ENCODE assay signal across 8 cellular contexts in genomic region chr3:129313415-129313982, GRCh38. TPM values are rescaled to one million over a fixed set of nuclear protein-coding genes. Genes with fewer than 3 reads are reported as not detected.
DNase-seq lines count a peak whose midpoint lies in the region; ATAC-seq, FAIRE-seq and TF ChIP-seq lines count a peak whose summit lies in the region.

No MANE protein-coding gene starts in this region.

- no peak for TF ChIP-seq RAD21 in K562 (CRISPR knock-in tag; conservative IDR thresholded peaks at IDR 0.05 in 1 of 2, IDR thresholded peaks at IDR 0.05 in 1 of 2)

- ATAC-seq in K562: peak; percentile 4
- ATAC-seq in natural killer cell: peak in 2 of 3 donors; percentile 2 to 13
- ATAC-seq in GM19328 (IDR thresholded peaks at IDR 0.05; ENCODE audit: unreplicated experiment): no peak
- no peak for ATAC-seq in GM21737 (IDR thresholded peaks at IDR 0.05; ENCODE audit: unreplicated experiment)

- H3K27me3 ChIP-seq in BLaER1 (no peaks in the 10 kb centered on the region), K562 (ENCODE audit: control insufficient read depth in 2 of 2, insufficient read depth in 2 of 2, low read length in 2 of 2) (no peaks in the 10 kb centered on the region)

- H3K9ac ChIP-seq in BLaER1 (peak overlapping the region; percentile 100), K562 (ENCODE audit: insufficient read depth in 1 of 2, low read depth in 2 of 2, low read length in 2 of 2) (peak overlapping the region in 1 of 2 experiments; percentile 100; a peak in 2 of 4 replicates)

- H3K4me3 ChIP-seq in BLaER1 (peak overlapping the region; percentile 100), K562 (no peak overlapping the region)

- peaks cover 17% of the 10 kb centered on the region for H3K79me2 ChIP-seq in K562 (ENCODE audit: control insufficient read depth, insufficient read depth, low read length)

- peaks cover 49% of the 10 kb centered on the region for H4K20me1 ChIP-seq in BLaER1
- peaks cover 5% of the 10 kb centered on the region; the same call in 1 of the 2 replicates for H4K20me1 ChIP-seq in K562 (replicated peaks; ENCODE audit: control insufficient read depth, insufficient read depth, low read length)

- H3K27ac Mint-ChIP-seq in HFFc6 (peak overlapping the region; percentile 81), natural killer cell (peak overlapping the region; percentile 18 to 86)

- H3K27ac ChIP-seq in BLaER1: peak overlapping the region; percentile 98
- peak overlapping the region; percentile 38; the same call in 1 of the 3 replicates for H3K27ac ChIP-seq in K562 (ENCODE audit: extremely low read depth, low read depth, low read length)

- POLR2A ChIA-PET in K562 (lab: Yijun Ruan, JAX): interaction anchor here (0.7 to 2.3 kb wide), 5 partner anchors 8 to 207 kb away, joined by 3 to 10 read pairs (median 4); no protein-coding TSS in a partner anchor

- FAIRE-seq in K562 (lab: Jason Lieb, UNC): no peak

- intact Hi-C loops in K562 (cut with micrococcal nuclease): no loop called here
- intact Hi-C loops in natural killer cell (cut with micrococcal nuclease): no loop called here

- in situ Hi-C loops in K562 (cut with MboI): no loop called here

- peak overlapping the region; percentile 97 for H3K4me2 ChIP-seq in BLaER1
- no peak overlapping the region; the same call in 1 of the 2 replicates for H3K4me2 ChIP-seq in K562 (ENCODE audit: insufficient read depth, low read length)

- no peak for DNase-seq in HFFc6
- DNase-seq in K562 (ENCODE audit: extremely low read depth in 1 of 4, low spot score in 3 of 4): no peak
- no peak for DNase-seq in natural killer cell
- DNase-seq in SKM-1 treated with dmso at 0.1 percent for 144 hours (lab: John Stamatoyannopoulos, UW; ENCODE audit: unreplicated experiment): no peak
- DNase-seq in NCI-H1694 treated with DMSO at 0.1 percent for 48 hours (lab: John Stamatoyannopoulos, UW): no peak

- H3K27me3 Mint-ChIP-seq in HFFc6 (ENCODE audit: insufficient read depth): peaks cover 4% of the 10 kb centered on the region
- H3K27me3 Mint-ChIP-seq in natural killer cell (ENCODE audit: low read depth in 2 of 2): no peaks in the 10 kb centered on the region

- H3K36me3 Mint-ChIP-seq in HFFc6 (ENCODE audit: low read depth) (no peaks in the 10 kb centered on the region), natural killer cell (no peaks in the 10 kb centered on the region)

- peak; percentile 56 for TF ChIP-seq POLR2A in K562 (conservative IDR thresholded peaks at IDR 0.05)

- WGBS in K562 (ENCODE audit: insufficient coverage, low coverage, missing lambda C conversion rate): 80% methylated on average over 1 of the region's 1 CpG

- H2AFZ ChIP-seq in K562 (ENCODE audit: low read depth, low read length): no peak overlapping the region

- CTCF ChIA-PET in K562 (lab: Yijun Ruan, JAX; ENCODE audit: low intra/inter-chr PET ratio): no interaction called here

- H3K4me1 ChIP-seq in BLaER1 (peaks cover 37% of the 10 kb centered on the region), K562 (replicated peaks in 1 of 2; ENCODE audit: control insufficient read depth in 2 of 2, insufficient read depth in 2 of 2, low read length in 2 of 2) (peaks cover 18 to 35% of the 10 kb centered on the region in 2 experiments; a peak in 4 of 5 replicates)

- H3K9me3 ChIP-seq in BLaER1 (no peaks in the 10 kb centered on the region), K562 (replicated peaks; ENCODE audit: control insufficient read depth, insufficient read depth, low read depth, low read length) (no peaks in the 10 kb centered on the region)

- no TSS peak for BruUV-seq in K562 (replicated peaks; lab: Mats Ljungman, UMichigan)

- no peak for TF ChIP-seq EP300 in K562 (IDR thresholded peaks at IDR 0.05; ENCODE audit: low read length)

- H3K9me3 Mint-ChIP-seq in HFFc6 (no peaks in the 10 kb centered on the region), natural killer cell (no peaks in the 10 kb centered on the region)

- H3K4me3 Mint-ChIP-seq in HFFc6 (peak overlapping the region; percentile 92), natural killer cell (peak overlapping the region; percentile 87)

- H3K4me1 Mint-ChIP-seq in HFFc6 (ENCODE audit: low read depth) (peaks cover 24% of the 10 kb centered on the region), natural killer cell (peaks cover 24 to 56% of the 10 kb centered on the region in 2 donors)

- 0 out of 2 replicates have a peak, but pooled peaks cover 5% of the 10 kb centered on the region for H3K36me3 ChIP-seq in BLaER1
- no peaks in the 10 kb centered on the region for H3K36me3 ChIP-seq in K562 (ENCODE audit: control insufficient read depth, insufficient read depth, low read length)

- no peaks in the 10 kb centered on the region for H3K9me1 ChIP-seq in K562 (ENCODE audit: control insufficient read depth, insufficient read depth, low read length)

- TF ChIP-seq CTCF in HFFc6 (IDR thresholded peaks at IDR 0.05): no peak
- TF ChIP-seq CTCF in K562 (IDR thresholded peaks at IDR 0.05 in 2 of 3, conservative IDR thresholded peaks at IDR 0.05 in 1 of 3; ENCODE audit: insufficient read depth in 2 of 3, low read depth in 1 of 3, low read length in 3 of 3): no peak
- no peak for TF ChIP-seq CTCF in natural killer cell (IDR thresholded peaks at IDR 0.05)

TF ChIP-seq in K562, 482 proteins besides CTCF, POLR2A, EP300 and RAD21:
- peak; percentile 68 for TF ChIP-seq POLR2G (IDR thresholded peaks at IDR 0.05; ENCODE audit: low read depth, low read length)
- peak; percentile 24; the same call in 1 of the 2 replicates for TF ChIP-seq POLR2AphosphoS5 (IDR thresholded peaks at IDR 0.05; ENCODE audit: control insufficient read depth, insufficient read depth, low read depth, low read length)
- peak; percentile 54; the same call in 1 of the 2 replicates for TF ChIP-seq POLR2AphosphoS2 (IDR thresholded peaks at IDR 0.05; ENCODE audit: low read length)
- no peak for TF ChIP-seq ZNF583 (CRISPR knock-in tag; IDR thresholded peaks at IDR 0.05)
- no peak for TF ChIP-seq NR1H2 (CRISPR knock-in tag; IDR thresholded peaks at IDR 0.05)
- no peak for TF ChIP-seq MCM7 (IDR thresholded peaks at IDR 0.05)
- TF ChIP-seq KDM5B (IDR thresholded peaks at IDR 0.05; ENCODE audit: insufficient replicate concordance, low read depth, low read length): peak; percentile 18
- peak; percentile 51 for TF ChIP-seq RBFOX2 (IDR thresholded peaks at IDR 0.05; ENCODE audit: low read depth, low read length)
- TF ChIP-seq TAF1 (IDR thresholded peaks at IDR 0.05; ENCODE audit: control insufficient read depth, extremely low read depth, insufficient read depth, low read length, severe bottlenecking): peak; percentile 9

RNA-seq across cellular contexts. Expression of gene HMCES, which starts 34.8 kb away (rescaled TPM):
- 10 to 100 TPM; 28.3 to 33.9 (median 31.4) TPM for total RNA-seq in HFFc6 (2021; fragmentation: NEBNext Ultra II Directional; extraction: Animal tissue kit (Norgen Biotek cat#: 25700))
- total RNA-seq in K562 (2011; cell fraction: chromatin; rRNA removed; ENCODE audit: low replicate concordance): 5.1 and 8.1 TPM in 2 replicates
- total RNA-seq in K562 (2011; cell fraction: nucleolus; rRNA removed): 6.2 and 9.0 TPM in 2 replicates
- total RNA-seq in K562 (2011; cell fraction: nucleoplasm; rRNA removed): 5.4 and 7.0 TPM in 2 replicates
- 23.5 and 36.1 TPM in 2 replicates for total RNA-seq in K562 (2014; rRNA removed)
- total RNA-seq in K562 (2014; rRNA removed; fragmentation: Illumina TruSeq; extraction: Trizol): 18.8 and 20.2 TPM in 2 replicates
- total RNA-seq in K562 (2015; rRNA removed; fragmentation: Illumina TruSeq; extraction: Trizol): 18.1 and 20.6 TPM in 2 replicates
- total RNA-seq in K562 (2021): 34.7 and 42.6 TPM in 2 replicates
- 21.7 and 24.8 TPM in 2 replicates for polyA plus RNA-seq in K562 (2011; rRNA removed)
- 15.4 and 17.0 TPM in 2 replicates for polyA plus RNA-seq in K562 (2011; cell fraction: cytosol; rRNA removed)
- polyA plus RNA-seq in K562 (2011; cell fraction: nucleus; rRNA removed): 12.7 and 14.4 TPM in 2 replicates
- 34.9 and 43.6 TPM in 2 replicates for polyA plus RNA-seq in K562 (2012)
- 45.3 and 46.9 TPM in 2 replicates for polyA plus RNA-seq in K562 (2014; fragmentation: Illumina TruSeq; extraction: Trizol)
- 10 to 100 TPM; 23.0 to 25.2 TPM for polyA plus RNA-seq in K562 (2014; fragmentation: Nextera tagmentation; extraction: Ambion mirVana)
- 26.7 and 27.6 TPM in 2 replicates for polyA plus RNA-seq in K562 (2014; rRNA removed)
- 14.1 and 16.4 TPM in 2 replicates for polyA minus RNA-seq in K562 (2011; rRNA and poly(A)+ RNA removed)
- polyA minus RNA-seq in K562 (2011; cell fraction: cytosol; rRNA and poly(A)+ RNA removed): 13.3 and 19.9 TPM in 2 replicates
- 4.2 and 6.3 TPM in 2 replicates for polyA minus RNA-seq in K562 (2011; cell fraction: nucleus; rRNA and poly(A)+ RNA removed)
- total RNA-seq in natural killer cell: 10 to 100 TPM; 37.3 to 42.8 (median 40.9) TPM

Comparison
In these comparisons a context has a peak if more than half of its experiments do, and no peak if none do; other contexts are left out.
1. ATAC-seq: peak in K562 (single experiment) and natural killer cell (2 of 3); none in GM19328 (single experiment) and GM21737 (single experiment).